Comparison of ENCODE assay signal across 1 cellular context in the genomic region with DNA sequence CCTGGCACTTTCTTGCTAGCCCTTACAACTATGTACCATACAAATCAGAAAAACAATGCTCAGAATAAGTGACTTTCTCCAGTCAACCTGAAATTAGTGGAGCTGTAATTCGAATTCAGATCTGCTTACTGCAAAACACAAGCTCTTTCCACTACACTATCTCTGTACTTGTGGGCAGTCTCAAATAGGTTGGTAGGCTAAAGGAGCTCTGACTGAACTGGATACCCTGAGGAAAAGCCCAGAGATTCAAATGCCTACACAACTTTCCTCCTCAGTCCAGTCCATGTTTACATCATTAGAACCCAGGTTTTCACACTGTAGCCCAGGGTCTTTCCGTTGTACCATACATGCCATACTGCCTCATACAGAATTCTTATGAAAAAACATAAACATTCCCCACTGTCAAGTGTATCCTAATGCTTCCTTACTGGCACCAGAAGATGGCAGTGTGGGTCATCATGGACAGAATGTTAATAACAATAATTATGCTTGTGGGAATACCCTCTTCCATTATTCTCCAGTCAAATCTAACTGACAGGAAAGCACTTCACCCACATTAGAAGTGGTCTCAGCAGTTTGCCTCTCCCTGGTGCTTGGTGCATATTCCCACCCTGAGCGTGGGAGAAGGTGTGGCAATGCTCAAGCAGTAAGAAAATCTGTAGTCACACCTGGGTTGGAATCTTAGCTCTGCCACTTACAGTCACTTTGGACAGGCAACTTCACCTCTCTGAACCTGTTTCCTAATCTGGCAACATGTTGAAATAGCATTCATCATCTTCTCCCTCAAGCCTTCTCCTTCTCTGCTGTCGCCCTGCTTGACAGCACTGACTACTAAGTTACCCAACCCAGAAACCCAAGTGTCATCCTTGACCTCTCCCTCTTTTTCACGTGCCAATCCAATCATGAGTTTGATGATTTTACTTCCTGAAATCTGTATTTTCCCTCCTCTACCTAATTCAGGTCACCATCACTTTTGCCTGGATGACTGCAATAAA.
A peak's percentile ranks its signal among the peaks of the same experiment; 100 is the strongest.
TF ChIP-seq lines count a peak whose summit lies in the region.

No MANE protein-coding gene starts in this region.

TF ChIP-seq in K562, 482 proteins besides CTCF, POLR2A, EP300 and RAD21 (continued from another document):
- TF ChIP-seq, protein P1, sequence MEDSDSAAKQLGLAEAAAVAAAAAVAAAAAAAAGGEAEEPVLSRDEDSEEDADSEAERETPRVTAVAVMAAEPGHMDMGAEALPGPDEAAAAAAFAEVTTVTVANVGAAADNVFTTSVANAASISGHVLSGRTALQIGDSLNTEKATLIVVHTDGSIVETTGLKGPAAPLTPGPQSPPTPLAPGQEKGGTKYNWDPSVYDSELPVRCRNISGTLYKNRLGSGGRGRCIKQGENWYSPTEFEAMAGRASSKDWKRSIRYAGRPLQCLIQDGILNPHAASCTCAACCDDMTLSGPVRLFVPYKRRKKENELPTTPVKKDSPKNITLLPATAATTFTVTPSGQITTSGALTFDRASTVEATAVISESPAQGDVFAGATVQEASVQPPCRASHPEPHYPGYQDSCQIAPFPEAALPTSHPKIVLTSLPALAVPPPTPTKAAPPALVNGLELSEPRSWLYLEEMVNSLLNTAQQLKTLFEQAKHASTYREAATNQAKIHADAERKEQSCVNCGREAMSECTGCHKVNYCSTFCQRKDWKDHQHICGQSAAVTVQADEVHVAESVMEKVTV (CRISPR knock-in tag; IDR thresholded peaks at IDR 0.05) = peak; percentile 56; the same call in 1 of the 2 replicates
- TF ChIP-seq ZNF778 (CRISPR knock-in tag; IDR thresholded peaks at IDR 0.05) = no peak
- TF ChIP-seq PCBP1 (IDR thresholded peaks at IDR 0.05; ENCODE audit: low read depth, low read length, poor library complexity, severe bottlenecking) = no peak
- no peak for TF ChIP-seq SETDB1 (IDR thresholded peaks at IDR 0.05; ENCODE audit: low read length)
- TF ChIP-seq SNIP1 (IDR thresholded peaks at IDR 0.05; ENCODE audit: low read depth) = no peak
- TF ChIP-seq SMC3 (conservative IDR thresholded peaks at IDR 0.05; ENCODE audit: insufficient read depth, low read depth, low read length) = peak; percentile 63
- TF ChIP-seq MCM3 (IDR thresholded peaks at IDR 0.05) = 0 out of 2 replicates have a peak, but pooled peaks have one; percentile 2
- TF ChIP-seq, protein P2, sequence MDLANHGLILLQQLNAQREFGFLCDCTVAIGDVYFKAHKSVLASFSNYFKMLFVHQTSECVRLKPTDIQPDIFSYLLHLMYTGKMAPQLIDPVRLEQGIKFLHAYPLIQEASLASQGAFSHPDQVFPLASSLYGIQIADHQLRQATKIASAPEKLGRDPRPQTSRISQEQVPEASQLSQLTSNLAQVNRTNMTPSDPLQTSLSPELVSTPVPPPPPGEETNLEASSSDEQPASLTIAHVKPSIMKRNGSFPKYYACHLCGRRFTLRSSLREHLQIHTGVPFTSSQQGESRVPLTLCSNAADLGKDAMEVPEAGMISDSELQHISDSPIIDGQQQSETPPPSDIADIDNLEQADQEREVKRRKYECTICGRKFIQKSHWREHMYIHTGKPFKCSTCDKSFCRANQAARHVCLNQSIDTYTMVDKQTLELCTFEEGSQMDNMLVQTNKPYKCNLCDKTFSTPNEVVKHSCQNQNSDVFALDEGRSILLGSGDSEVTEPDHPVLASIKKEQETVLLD (IDR thresholded peaks at IDR 0.05) = no peak
- TF ChIP-seq CEBPG (CRISPR knock-in tag; IDR thresholded peaks at IDR 0.05) = 0 out of 2 replicates have a peak, but pooled peaks have one; percentile 15
- TF ChIP-seq CEBPG (tag; conservative IDR thresholded peaks at IDR 0.05 in 1 of 2, IDR thresholded peaks at IDR 0.05 in 1 of 2) = 0 out of 4 replicates have a peak, but pooled peaks of 1 of the 2 experiments have one; percentile 11
- no peak for TF ChIP-seq ZBTB8A (IDR thresholded peaks at IDR 0.05; ENCODE audit: partially characterized antibody)
- no peak for TF ChIP-seq EZH2 (IDR thresholded peaks at IDR 0.05; ENCODE audit: borderline replicate concordance, low read depth, low read length)
- TF ChIP-seq MEIS2 (IDR thresholded peaks at IDR 0.05; ENCODE audit: partially characterized antibody) = no peak
- TF ChIP-seq ATF7 (IDR thresholded peaks at IDR 0.05) = no peak
- no peak for TF ChIP-seq ZNF436 (CRISPR knock-in tag; IDR thresholded peaks at IDR 0.05)
- no peak for TF ChIP-seq LCOR (CRISPR knock-in tag; IDR thresholded peaks at IDR 0.05)
- TF ChIP-seq, protein P3, sequence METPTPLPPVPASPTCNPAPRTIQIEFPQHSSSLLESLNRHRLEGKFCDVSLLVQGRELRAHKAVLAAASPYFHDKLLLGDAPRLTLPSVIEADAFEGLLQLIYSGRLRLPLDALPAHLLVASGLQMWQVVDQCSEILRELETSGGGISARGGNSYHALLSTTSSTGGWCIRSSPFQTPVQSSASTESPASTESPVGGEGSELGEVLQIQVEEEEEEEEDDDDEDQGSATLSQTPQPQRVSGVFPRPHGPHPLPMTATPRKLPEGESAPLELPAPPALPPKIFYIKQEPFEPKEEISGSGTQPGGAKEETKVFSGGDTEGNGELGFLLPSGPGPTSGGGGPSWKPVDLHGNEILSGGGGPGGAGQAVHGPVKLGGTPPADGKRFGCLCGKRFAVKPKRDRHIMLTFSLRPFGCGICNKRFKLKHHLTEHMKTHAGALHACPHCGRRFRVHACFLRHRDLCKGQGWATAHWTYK (CRISPR knock-in tag; IDR thresholded peaks at IDR 0.05) = no peak
- TF ChIP-seq, protein P4, sequence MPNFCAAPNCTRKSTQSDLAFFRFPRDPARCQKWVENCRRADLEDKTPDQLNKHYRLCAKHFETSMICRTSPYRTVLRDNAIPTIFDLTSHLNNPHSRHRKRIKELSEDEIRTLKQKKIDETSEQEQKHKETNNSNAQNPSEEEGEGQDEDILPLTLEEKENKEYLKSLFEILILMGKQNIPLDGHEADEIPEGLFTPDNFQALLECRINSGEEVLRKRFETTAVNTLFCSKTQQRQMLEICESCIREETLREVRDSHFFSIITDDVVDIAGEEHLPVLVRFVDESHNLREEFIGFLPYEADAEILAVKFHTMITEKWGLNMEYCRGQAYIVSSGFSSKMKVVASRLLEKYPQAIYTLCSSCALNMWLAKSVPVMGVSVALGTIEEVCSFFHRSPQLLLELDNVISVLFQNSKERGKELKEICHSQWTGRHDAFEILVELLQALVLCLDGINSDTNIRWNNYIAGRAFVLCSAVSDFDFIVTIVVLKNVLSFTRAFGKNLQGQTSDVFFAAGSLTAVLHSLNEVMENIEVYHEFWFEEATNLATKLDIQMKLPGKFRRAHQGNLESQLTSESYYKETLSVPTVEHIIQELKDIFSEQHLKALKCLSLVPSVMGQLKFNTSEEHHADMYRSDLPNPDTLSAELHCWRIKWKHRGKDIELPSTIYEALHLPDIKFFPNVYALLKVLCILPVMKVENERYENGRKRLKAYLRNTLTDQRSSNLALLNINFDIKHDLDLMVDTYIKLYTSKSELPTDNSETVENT (CRISPR knock-in tag; IDR thresholded peaks at IDR 0.05) = no peak
- TF ChIP-seq, protein P5, sequence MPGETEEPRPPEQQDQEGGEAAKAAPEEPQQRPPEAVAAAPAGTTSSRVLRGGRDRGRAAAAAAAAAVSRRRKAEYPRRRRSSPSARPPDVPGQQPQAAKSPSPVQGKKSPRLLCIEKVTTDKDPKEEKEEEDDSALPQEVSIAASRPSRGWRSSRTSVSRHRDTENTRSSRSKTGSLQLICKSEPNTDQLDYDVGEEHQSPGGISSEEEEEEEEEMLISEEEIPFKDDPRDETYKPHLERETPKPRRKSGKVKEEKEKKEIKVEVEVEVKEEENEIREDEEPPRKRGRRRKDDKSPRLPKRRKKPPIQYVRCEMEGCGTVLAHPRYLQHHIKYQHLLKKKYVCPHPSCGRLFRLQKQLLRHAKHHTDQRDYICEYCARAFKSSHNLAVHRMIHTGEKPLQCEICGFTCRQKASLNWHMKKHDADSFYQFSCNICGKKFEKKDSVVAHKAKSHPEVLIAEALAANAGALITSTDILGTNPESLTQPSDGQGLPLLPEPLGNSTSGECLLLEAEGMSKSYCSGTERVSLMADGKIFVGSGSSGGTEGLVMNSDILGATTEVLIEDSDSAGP (CRISPR knock-in tag; IDR thresholded peaks at IDR 0.05) = no peak
